In genomic region chr11:1832181-1832988, GRCh38 we compare ENCODE assay signal across 1 cellular context.
A peak's percentile ranks its signal among the peaks of the same experiment; 100 is the strongest.
TF ChIP-seq lines count a peak whose summit lies in the region.

No MANE protein-coding gene starts in this region.

TF ChIP-seq in HepG2, 621 proteins besides CTCF, POLR2A, EP300 and RAD21 (continued from another document and continues in another):
- TF ChIP-seq ZBTB14 (CRISPR knock-in tag; IDR thresholded peaks at IDR 0.05) (no peak), ZNF30 (CRISPR knock-in tag; IDR thresholded peaks at IDR 0.05) (no peak), ZNF616 (CRISPR knock-in tag; IDR thresholded peaks at IDR 0.05; ENCODE audit: low read depth) (no peak), ZBTB7A (CRISPR knock-in tag; IDR thresholded peaks at IDR 0.05) (peak; percentile 93), ZNF232 (CRISPR knock-in tag; IDR thresholded peaks at IDR 0.05; ENCODE audit: borderline replicate concordance) (no peak), ZNF83 (CRISPR knock-in tag; IDR thresholded peaks at IDR 0.05; ENCODE audit: borderline replicate concordance) (peak; percentile 32; the same call in 1 of the 2 replicates), ZNF710 (CRISPR knock-in tag; IDR thresholded peaks at IDR 0.05; ENCODE audit: borderline replicate concordance) (no peak), ZNF367 (CRISPR knock-in tag; IDR thresholded peaks at IDR 0.05; ENCODE audit: borderline replicate concordance) (no peak), KDM4B (CRISPR knock-in tag; IDR thresholded peaks at IDR 0.05) (no peak), ZBTB2 (CRISPR knock-in tag; IDR thresholded peaks at IDR 0.05; ENCODE audit: low read depth) (no peak), ZNF44 (CRISPR knock-in tag; IDR thresholded peaks at IDR 0.05) (no peak), ZNF317 (CRISPR knock-in tag; IDR thresholded peaks at IDR 0.05) (no peak), RORA (CRISPR knock-in tag; IDR thresholded peaks at IDR 0.05) (no peak), ZFP90 (CRISPR knock-in tag; IDR thresholded peaks at IDR 0.05; ENCODE audit: borderline replicate concordance) (no peak), ZBTB20 (CRISPR knock-in tag; IDR thresholded peaks at IDR 0.05; ENCODE audit: borderline replicate concordance, low read depth) (no peak), SKIL (CRISPR knock-in tag; IDR thresholded peaks at IDR 0.05; ENCODE audit: borderline replicate concordance) (no peak), GFI1 (CRISPR knock-in tag; IDR thresholded peaks at IDR 0.05; ENCODE audit: borderline replicate concordance) (peak; percentile 89), POGK (CRISPR knock-in tag; conservative IDR thresholded peaks at IDR 0.05) (peak; percentile 43), ZNF264 (CRISPR knock-in tag; IDR thresholded peaks at IDR 0.05) (no peak), ZNF577 (CRISPR knock-in tag; IDR thresholded peaks at IDR 0.05; ENCODE audit: borderline replicate concordance, low read depth) (no peak), NCOA5 (CRISPR knock-in tag; IDR thresholded peaks at IDR 0.05) (no peak), ZGPAT (CRISPR knock-in tag; IDR thresholded peaks at IDR 0.05) (peak; percentile 46; the same call in 1 of the 2 replicates), ZBTB42 (CRISPR knock-in tag; IDR thresholded peaks at IDR 0.05) (no peak), XBP1 (CRISPR knock-in tag; IDR thresholded peaks at IDR 0.05) (no peak), ZNF563 (CRISPR knock-in tag; IDR thresholded peaks at IDR 0.05) (peak; percentile 20; the same call in 1 of the 2 replicates), CBX5 (CRISPR knock-in tag; IDR thresholded peaks at IDR 0.05; ENCODE audit: borderline replicate concordance) (0 out of 2 replicates have a peak, but pooled peaks have one; percentile 24), TBX2 (CRISPR knock-in tag; IDR thresholded peaks at IDR 0.05; ENCODE audit: borderline replicate concordance) (no peak), GMEB1 (CRISPR knock-in tag; IDR thresholded peaks at IDR 0.05; ENCODE audit: borderline replicate concordance) (no peak), ZNF432 (CRISPR knock-in tag; IDR thresholded peaks at IDR 0.05; ENCODE audit: borderline replicate concordance) (no peak), BATF2 (CRISPR knock-in tag; IDR thresholded peaks at IDR 0.05) (no peak), SKI (IDR thresholded peaks at IDR 0.05; ENCODE audit: partially characterized antibody) (no peak), GRHL1 (CRISPR knock-in tag; conservative IDR thresholded peaks at IDR 0.05) (no peak), MYPOP (CRISPR knock-in tag; IDR thresholded peaks at IDR 0.05) (no peak), ZNF468 (CRISPR knock-in tag; IDR thresholded peaks at IDR 0.05) (no peak), NR1H2 (CRISPR knock-in tag; IDR thresholded peaks at IDR 0.05; ENCODE audit: borderline replicate concordance, low read depth) (no peak), ZNF724P (CRISPR knock-in tag; IDR thresholded peaks at IDR 0.05; ENCODE audit: borderline replicate concordance) (no peak), ZNF549 (CRISPR knock-in tag; IDR thresholded peaks at IDR 0.05) (no peak), ZSCAN29 (CRISPR knock-in tag; conservative IDR thresholded peaks at IDR 0.05) (no peak), ZNF644 (CRISPR knock-in tag; IDR thresholded peaks at IDR 0.05; ENCODE audit: low read depth) (no peak), NCOA2 (CRISPR knock-in tag; IDR thresholded peaks at IDR 0.05) (no peak), ZSCAN20 (CRISPR knock-in tag; IDR thresholded peaks at IDR 0.05; ENCODE audit: borderline replicate concordance) (no peak), ZNF687 (CRISPR knock-in tag; IDR thresholded peaks at IDR 0.05) (peak; percentile 87), NCOR1 (IDR thresholded peaks at IDR 0.05; ENCODE audit: borderline replicate concordance, low read length) (no peak), KDM1A (CRISPR knock-in tag; IDR thresholded peaks at IDR 0.05) (no peak), PHB2 (IDR thresholded peaks at IDR 0.05; ENCODE audit: partially characterized antibody) (no peak), ZFP1 (CRISPR knock-in tag; IDR thresholded peaks at IDR 0.05) (no peak)
